In genomic region chr10:104925232-104925851, GRCh38 we compare ENCODE assay signal across 9 cellular contexts.
DNase-seq lines count a peak whose midpoint lies in the region; ATAC-seq and TF ChIP-seq lines count a peak whose summit lies in the region.
"Had no signal": no experiment of that assay in that cellular context is flagged by ENCODE, and none has a peak within 500 bp of the region (broad histone marks: within the 10 kb centered on the region; RNA-seq: fewer than 3 reads in every experiment).

No MANE protein-coding gene starts in this region.

- H3K4me2 ChIP-seq in fibroblast of lung (ENCODE audit: extremely low read depth, insufficient read depth, low read length) = no peak overlapping the region

- no peak overlapping the region for H2AFZ ChIP-seq in fibroblast of lung (ENCODE audit: low read length)

- no peaks in the 10 kb centered on the region for H3K36me3 Mint-ChIP-seq in activated T-cell treated with anti-CD3 and anti-CD28 coated beads, Interleukin-2, amount 50 U/mL, for 4 hours (ENCODE audit: insufficient read depth)
- H3K36me3 Mint-ChIP-seq in activated T-cell treated with anti-CD3 and anti-CD28 coated beads, Interleukin-2, amount 50 U/mL, for 24 hours (ENCODE audit: low read depth) = no peaks in the 10 kb centered on the region
- H3K36me3 Mint-ChIP-seq: activated naive CD4-positive, alpha-beta T cell treated with anti-CD3 and anti-CD28 coated beads, Interleukin-2, amount 50 U/mL, for 72 hours had no signal

- H3K27me3 Mint-ChIP-seq in activated T-cell treated with anti-CD3 and anti-CD28 coated beads, Interleukin-2, amount 50 U/mL, for 4 hours (ENCODE audit: low read depth) = peaks cover 5% of the 10 kb centered on the region
- no peaks in the 10 kb centered on the region for H3K27me3 Mint-ChIP-seq in activated T-cell treated with anti-CD3 and anti-CD28 coated beads, Interleukin-2, amount 50 U/mL, for 24 hours

- peaks cover 2% of the 10 kb centered on the region for H3K4me1 Mint-ChIP-seq in activated T-cell treated with anti-CD3 and anti-CD28 coated beads, Interleukin-2, amount 50 U/mL, for 4 hours (ENCODE audit: low read depth)
- H3K4me1 Mint-ChIP-seq in activated T-cell treated with anti-CD3 and anti-CD28 coated beads, Interleukin-2, amount 50 U/mL, for 24 hours (ENCODE audit: low read depth) = no peaks in the 10 kb centered on the region

- H3K79me2 ChIP-seq in fibroblast of lung (ENCODE audit: control insufficient read depth, insufficient read depth, low read length) = no peaks in the 10 kb centered on the region

- TF ChIP-seq POLR2A in prostate gland (IDR thresholded peaks at IDR 0.05) (no peak), ovary (IDR thresholded peaks at IDR 0.05) (no peak)

- no peak for TF ChIP-seq EP300 in ovary (IDR thresholded peaks at IDR 0.05)

- no peak overlapping the region for H3K9ac ChIP-seq in fibroblast of lung (ENCODE audit: insufficient read depth, low read length)

- no peak for ATAC-seq in activated T-cell treated with anti-CD3 and anti-CD28 coated beads, Interleukin-2, amount 50 U/mL, for 4 hours
- ATAC-seq in HG03095 (IDR thresholded peaks at IDR 0.05; ENCODE audit: unreplicated experiment) (peak; percentile 46), RWPE2 (ENCODE audit: low read depth) (peak; percentile 58; the same call in 1 of the 3 replicates)
- ATAC-seq: activated naive CD4-positive, alpha-beta T cell treated with anti-CD3 and anti-CD28 coated beads, Interleukin-2, amount 50 U/mL, for 72 hours had no signal

- TF ChIP-seq CTCF in RWPE2 (IDR thresholded peaks at IDR 0.05; ENCODE audit: poor library complexity, severe bottlenecking) (peak; percentile 66), fibroblast of lung (conservative IDR thresholded peaks at IDR 0.05 in 1 of 2, IDR thresholded peaks at IDR 0.05 in 1 of 2; ENCODE audit: low read depth in 1 of 2, low read length in 2 of 2) (peak; percentile 40 to 60), prostate gland (IDR thresholded peaks at IDR 0.05) (peak in 3 of 4 experiments; percentile 34 to 56 (median 38)), ovary (IDR thresholded peaks at IDR 0.05) (no peak)

- DNase-seq in activated T-cell treated with anti-CD3 and anti-CD28 coated beads, Interleukin-2, amount 50 U/mL, for 4 hours = peak; percentile 5
- no peak for DNase-seq in activated T-cell treated with anti-CD3 and anti-CD28 coated beads, Interleukin-2, amount 50 U/mL, for 24 hours
- no peak for DNase-seq in RWPE2 (ENCODE audit: low spot score)
- peak; percentile 22 to 42 for DNase-seq in fibroblast of lung (ENCODE audit: low read depth in 2 of 2)
- peak; percentile 9 for DNase-seq in prostate gland (ENCODE audit: low spot score)
- DNase-seq in ovary = no peak
- no peak for DNase-seq in HPDE6-E6E7 (ENCODE audit: extremely low spot score)

- intact Hi-C loops in prostate gland (cut with DNase I) = loop anchor here (5.0 to 10.0 kb wide), 2 partner anchors 281 to 343 kb away; partner anchors contain the start of gene SORCS3
- intact Hi-C loops in ovary (cut with DNase I) = no loop called here

- WGBS in prostate gland = 64% methylated on average over 3 of the region's 3 CpGs
- 37 to 56% (median 39%) methylated on average over 3 of the region's 3 CpGs for WGBS in ovary, 3 donors

- H4K20me1 ChIP-seq in fibroblast of lung (ENCODE audit: control insufficient read depth, extremely low read depth, insufficient read depth, low read length) = no peaks in the 10 kb centered on the region

- H3K27me3 ChIP-seq in RWPE2 (ENCODE audit: insufficient read depth, poor library complexity, severe bottlenecking) (no peaks in the 10 kb centered on the region), fibroblast of lung (ENCODE audit: control insufficient read depth, insufficient read depth, low read length) (no peaks in the 10 kb centered on the region), prostate gland (replicated peaks; ENCODE audit: insufficient read depth) (no peaks in the 10 kb centered on the region), ovary (no peaks in the 10 kb centered on the region)

- no peaks in the 10 kb centered on the region for H3K9me3 Mint-ChIP-seq in activated T-cell treated with anti-CD3 and anti-CD28 coated beads, Interleukin-2, amount 50 U/mL, for 4 hours
- H3K9me3 Mint-ChIP-seq in activated T-cell treated with anti-CD3 and anti-CD28 coated beads, Interleukin-2, amount 50 U/mL, for 24 hours = no peaks in the 10 kb centered on the region
- H3K9me3 Mint-ChIP-seq: activated naive CD4-positive, alpha-beta T cell treated with anti-CD3 and anti-CD28 coated beads, Interleukin-2, amount 50 U/mL, for 72 hours had no signal

- H3K4me1 ChIP-seq in RWPE2 (ENCODE audit: insufficient read depth, poor library complexity, severe bottlenecking) (no peaks in the 10 kb centered on the region), fibroblast of lung (ENCODE audit: control insufficient read depth, extremely low read depth, insufficient read depth, low read length) (no peaks in the 10 kb centered on the region), prostate gland (replicated peaks) (no peaks in the 10 kb centered on the region), ovary (ENCODE audit: insufficient read depth) (no peaks in the 10 kb centered on the region)

- H3K4me3 ChIP-seq in RWPE2 (ENCODE audit: severe bottlenecking) (no peak overlapping the region), fibroblast of lung (replicated peaks in 1 of 4; ENCODE audit: control extremely low read depth in 1 of 4, insufficient read depth in 1 of 4, low read depth in 3 of 4, low read length in 4 of 4) (no peak overlapping the region), prostate gland (no peak overlapping the region), ovary (no peak overlapping the region)

- no peaks in the 10 kb centered on the region for H3K36me3 ChIP-seq in RWPE2 (ENCODE audit: low read depth)
- no peaks in the 10 kb centered on the region for H3K36me3 ChIP-seq in fibroblast of lung (ENCODE audit: control insufficient read depth, insufficient read depth, low read length)
- no peaks in the 10 kb centered on the region for H3K36me3 ChIP-seq in prostate gland
- no peaks in the 10 kb centered on the region for H3K36me3 ChIP-seq in ovary

- H3K9me3 ChIP-seq in RWPE2 (ENCODE audit: severe bottlenecking) (no peaks in the 10 kb centered on the region), fibroblast of lung (ENCODE audit: control insufficient read depth, insufficient read depth, low read depth, low read length) (no peaks in the 10 kb centered on the region), prostate gland (no peaks in the 10 kb centered on the region), ovary (no peaks in the 10 kb centered on the region)

- H3K27ac ChIP-seq in RWPE2 (ENCODE audit: poor library complexity, severe bottlenecking) (no peak overlapping the region), fibroblast of lung (ENCODE audit: insufficient read depth, low read length) (no peak overlapping the region), prostate gland (no peak overlapping the region), ovary (no peak overlapping the region)

- H3K4me3 Mint-ChIP-seq in activated T-cell treated with anti-CD3 and anti-CD28 coated beads, Interleukin-2, amount 50 U/mL, for 4 hours = no peak overlapping the region
- H3K4me3 Mint-ChIP-seq in activated T-cell treated with anti-CD3 and anti-CD28 coated beads, Interleukin-2, amount 50 U/mL, for 24 hours = no peak overlapping the region

- H3K27ac Mint-ChIP-seq in activated T-cell treated with anti-CD3 and anti-CD28 coated beads, Interleukin-2, amount 50 U/mL, for 24 hours = no peak overlapping the region
- H3K27ac Mint-ChIP-seq: activated naive CD4-positive, alpha-beta T cell treated with anti-CD3 and anti-CD28 coated beads, Interleukin-2, amount 50 U/mL, for 72 hours had no signal

Comparison
In these comparisons a context has a peak if more than half of its experiments do, and no peak if none do; other contexts are left out.
1. DNase-seq: peak in activated T-cell treated with anti-CD3 and anti-CD28 coated beads, Interleukin-2, amount 50 U/mL, for 4 hours (single experiment), fibroblast of lung (2 of 2) and prostate gland (single experiment); none in activated T-cell treated with anti-CD3 and anti-CD28 coated beads, Interleukin-2, amount 50 U/mL, for 24 hours (single experiment), RWPE2 (single experiment), ovary (0 of 5) and HPDE6-E6E7 (single experiment).
2. ATAC-seq: peak in HG03095 (single experiment) and RWPE2 (single experiment); none in activated T-cell treated with anti-CD3 and anti-CD28 coated beads, Interleukin-2, amount 50 U/mL, for 4 hours (0 of 2).
3. CTCF ChIP-seq: peak in RWPE2 (single experiment), fibroblast of lung (2 of 2) and prostate gland (3 of 4); none in ovary (0 of 3).